In genomic region chr9:3477236-3477834, GRCh38 we compare ENCODE assay signal across 14 cellular contexts. TPM values are rescaled to one million over a fixed set of nuclear protein-coding genes. Genes with fewer than 3 reads are reported as not detected.
DNase-seq lines count a peak whose midpoint lies in the region; ATAC-seq and TF ChIP-seq lines count a peak whose summit lies in the region.
"Had no signal": no experiment of that assay in that cellular context is flagged by ENCODE, and none has a peak within 500 bp of the region (broad histone marks: within the 10 kb centered on the region; RNA-seq: fewer than 3 reads in every experiment).

No MANE protein-coding gene starts in this region.

- no peaks in the 10 kb centered on the region for H3K27me3 Mint-ChIP-seq in activated naive CD8-positive, alpha-beta T cell treated with anti-CD3 and anti-CD28 coated beads, Interleukin-2, amount 50 U/mL, for 24 hours
- H3K27me3 Mint-ChIP-seq in endothelial cell (ENCODE audit: unreplicated experiment), result no peaks in the 10 kb centered on the region

- H3K9me3 ChIP-seq in prostate gland (no peaks in the 10 kb centered on the region), thyroid gland (no peaks in the 10 kb centered on the region)
- H3K9me3 ChIP-seq: Peyer's patch, thoracic aorta had no signal

- peak overlapping the region; percentile 97 for H3K27ac Mint-ChIP-seq in activated naive CD8-positive, alpha-beta T cell treated with anti-CD3 and anti-CD28 coated beads, Interleukin-2, amount 50 U/mL, for 24 hours
- no peak overlapping the region for H3K27ac Mint-ChIP-seq in endothelial cell (ENCODE audit: unreplicated experiment)

- DNase-seq in GM12865 (ENCODE audit: low read depth) (peak; percentile 70), prostate gland (ENCODE audit: low spot score) (no peak), thyroid gland (no peak), endothelial cell (ENCODE audit: low spot score) (no peak)
- no peak for DNase-seq in activated naive CD8-positive, alpha-beta T cell treated with anti-CD3 and anti-CD28 coated beads, Interleukin-2, amount 50 U/mL, for 24 hours
- DNase-seq: left ventricle myocardium inferior; NCI-H2107; Peyer's patch; stimulated activated CD4-positive, alpha-beta T cell treated with anti-CD3 and anti-CD28 coated beads, Interleukin-4, amount 100 ng/mL, for 4 hours had no signal

- H3K27me3 ChIP-seq in ACC112 (ENCODE audit: insufficient read depth, low read length) (no peaks in the 10 kb centered on the region), KMS-11 (ENCODE audit: insufficient read depth, low read depth) (no peaks in the 10 kb centered on the region), prostate gland (replicated peaks; ENCODE audit: insufficient read depth) (no peaks in the 10 kb centered on the region), thyroid gland (no peaks in the 10 kb centered on the region)
- H3K27me3 ChIP-seq: BLaER1, Peyer's patch had no signal

- H3K79me2 ChIP-seq in ACC112 (ENCODE audit: control insufficient read depth, insufficient read depth, low read length, unreplicated experiment) (no peaks in the 10 kb centered on the region), KMS-11 (ENCODE audit: insufficient read depth, low read depth) (no peaks in the 10 kb centered on the region)

- TF ChIP-seq POLR2A in prostate gland (IDR thresholded peaks at IDR 0.05), result no peak
- no peak for TF ChIP-seq POLR2A in thyroid gland (IDR thresholded peaks at IDR 0.05)

- H3K9ac ChIP-seq in KMS-11, result peak overlapping the region; percentile 4; the same call in 1 of the 2 replicates
- H3K9ac ChIP-seq: BLaER1 had no signal

- peaks cover 27% of the 10 kb centered on the region for H3K36me3 Mint-ChIP-seq in activated naive CD8-positive, alpha-beta T cell treated with anti-CD3 and anti-CD28 coated beads, Interleukin-2, amount 50 U/mL, for 24 hours (ENCODE audit: low read depth)
- H3K36me3 Mint-ChIP-seq in endothelial cell (ENCODE audit: low read depth, unreplicated experiment), result no peaks in the 10 kb centered on the region

- H3K4me2 ChIP-seq in KMS-11, result peak overlapping the region; percentile 41
- H3K4me2 ChIP-seq: BLaER1 had no signal

- no peaks in the 10 kb centered on the region for H3K9me3 Mint-ChIP-seq in activated naive CD8-positive, alpha-beta T cell treated with anti-CD3 and anti-CD28 coated beads, Interleukin-2, amount 50 U/mL, for 24 hours
- no peaks in the 10 kb centered on the region for H3K9me3 Mint-ChIP-seq in endothelial cell (ENCODE audit: unreplicated experiment)

- no peaks in the 10 kb centered on the region for H4K20me1 ChIP-seq in KMS-11 (ENCODE audit: insufficient read depth)
- H4K20me1 ChIP-seq: BLaER1 had no signal

- H3K27ac ChIP-seq in ACC112 (ENCODE audit: low read depth, low read length) (no peak overlapping the region), KMS-11 (peak overlapping the region; percentile 0; the same call in 1 of the 2 replicates), prostate gland (no peak overlapping the region), thyroid gland (no peak overlapping the region)
- H3K27ac ChIP-seq: BLaER1, left ventricle myocardium inferior, thoracic aorta had no signal

- H3K36me3 ChIP-seq in ACC112 (ENCODE audit: insufficient read depth, low read length), result no peaks in the 10 kb centered on the region
- no peaks in the 10 kb centered on the region for H3K36me3 ChIP-seq in KMS-11 (ENCODE audit: insufficient read depth)
- H3K36me3 ChIP-seq in prostate gland, result no peaks in the 10 kb centered on the region
- no peaks in the 10 kb centered on the region for H3K36me3 ChIP-seq in thyroid gland
- H3K36me3 ChIP-seq: left ventricle myocardium inferior, Peyer's patch, thoracic aorta had no signal

- TF ChIP-seq CTCF in GM12865 (IDR thresholded peaks at IDR 0.05; ENCODE audit: insufficient read depth, low read depth, low read length, missing control alignments) (no peak), KMS-11 (conservative IDR thresholded peaks at IDR 0.05; ENCODE audit: low read depth, low read length) (no peak), prostate gland (IDR thresholded peaks at IDR 0.05) (no peak), thyroid gland (IDR thresholded peaks at IDR 0.05) (no peak), endothelial cell (IDR thresholded peaks at IDR 0.05; ENCODE audit: unreplicated experiment) (no peak)

- peaks cover 3% of the 10 kb centered on the region for H3K4me1 ChIP-seq in ACC112 (ENCODE audit: control insufficient read depth, insufficient read depth, low read length, unreplicated experiment)
- peaks cover 45% of the 10 kb centered on the region for H3K4me1 ChIP-seq in KMS-11 (ENCODE audit: low read depth, poor library complexity, severe bottlenecking)
- no peaks in the 10 kb centered on the region for H3K4me1 ChIP-seq in prostate gland (replicated peaks)
- H3K4me1 ChIP-seq in thyroid gland, result peaks cover 4 to 5% of the 10 kb centered on the region in 2 donors

- WGBS in prostate gland, result 90% methylated on average over 4 of the region's 4 CpGs
- 86 to 91% methylated on average over 4 of the region's 4 CpGs for WGBS in thyroid gland, 2 donors

- peaks cover 73% of the 10 kb centered on the region for H3K4me1 Mint-ChIP-seq in activated naive CD8-positive, alpha-beta T cell treated with anti-CD3 and anti-CD28 coated beads, Interleukin-2, amount 50 U/mL, for 24 hours
- H3K4me1 Mint-ChIP-seq in endothelial cell (ENCODE audit: unreplicated experiment), result peaks cover 12% of the 10 kb centered on the region

- no peak overlapping the region for H2AFZ ChIP-seq in ACC112 (ENCODE audit: low read length, unreplicated experiment)
- no peak overlapping the region for H2AFZ ChIP-seq in KMS-11 (ENCODE audit: low read depth)

- intact Hi-C loops in prostate gland (cut with DNase I) (no loop called here), thyroid gland (cut with DNase I) (no loop called here)

- peak; percentile 48 for ATAC-seq in activated naive CD8-positive, alpha-beta T cell treated with anti-CD3 and anti-CD28 coated beads, Interleukin-2, amount 50 U/mL, for 24 hours
- no peak for ATAC-seq in esophagus mucosa

- peak overlapping the region; percentile 86 for H3K4me3 Mint-ChIP-seq in activated naive CD8-positive, alpha-beta T cell treated with anti-CD3 and anti-CD28 coated beads, Interleukin-2, amount 50 U/mL, for 24 hours
- H3K4me3 Mint-ChIP-seq in endothelial cell (ENCODE audit: unreplicated experiment), result no peak overlapping the region

- H3K4me3 ChIP-seq in ACC112 (ENCODE audit: low read depth, low read length) (peak overlapping the region; percentile 50; the same call in 1 of the 2 replicates), GM12865 (ENCODE audit: low read depth, low read length) (peak overlapping the region; percentile 52), KMS-11 (IDR thresholded peaks at IDR 0.05; ENCODE audit: insufficient read depth, low read depth, low read length) (no peak overlapping the region), prostate gland (no peak overlapping the region), thyroid gland (replicated peaks in 1 of 3) (no peak overlapping the region)
- H3K4me3 ChIP-seq: BLaER1, left ventricle myocardium inferior, thoracic aorta had no signal

RNA-seq across cellular contexts. Expression of gene RFX3, which starts 48.5 kb away (rescaled TPM):
- total RNA-seq in prostate gland, result 10 to 100 TPM; 10.9 to 15.5 TPM
- total RNA-seq in thyroid gland, result 10 to 100 TPM in 3 of 4 donors, 1 to 10 TPM in 1; 8.8 to 16.7 (median 12.3) TPM
- 18.5 TPM for total RNA-seq in endothelial cell (ENCODE audit: unreplicated experiment)
- 3.5 TPM for total RNA-seq in esophagus mucosa

Comparison
In these comparisons a context has a peak if more than half of its experiments do, and no peak if none do; other contexts are left out.
1. H3K4me3 ChIP-seq: peak in ACC112 (single experiment) and GM12865 (single experiment); none in KMS-11 (single experiment), prostate gland (0 of 2) and thyroid gland (0 of 3).